ENCODE assay signal across 2 cellular contexts in genomic region chr2:60641866-60642788, GRCh38.
TF ChIP-seq lines count a peak whose summit lies in the region.

No MANE protein-coding gene starts in this region.

TF ChIP-seq in SK-N-SH treated with all-trans-retinoic acid at 6 μM for 48 hours, 23 proteins besides CTCF, POLR2A, EP300 and RAD21 (continued from another document):
- no peak for TF ChIP-seq TSHZ2 (CRISPR knock-in tag; IDR thresholded peaks at IDR 0.05)
- TF ChIP-seq POU6F1 (CRISPR knock-in tag; IDR thresholded peaks at IDR 0.05; ENCODE audit: borderline replicate concordance, low read depth): no peak
- TF ChIP-seq PATZ1 (CRISPR knock-in tag; IDR thresholded peaks at IDR 0.05; ENCODE audit: borderline replicate concordance): no peak
- 0 out of 2 replicates have a peak, but pooled peaks have one; percentile 25 for TF ChIP-seq CSRNP3 (CRISPR knock-in tag; IDR thresholded peaks at IDR 0.05)

TF ChIP-seq in H1, 55 proteins besides CTCF, POLR2A, EP300 and RAD21 (continued from another document):
- TF ChIP-seq CHD7 (IDR thresholded peaks at IDR 0.05; ENCODE audit: insufficient replicate concordance, low read length) (no peak), SRF (IDR thresholded peaks at IDR 0.05; ENCODE audit: low read depth, low read length) (no peak), GTF2F1 (IDR thresholded peaks at IDR 0.05; ENCODE audit: borderline replicate concordance, low read depth, low read length) (no peak)
